In the genomic region with DNA sequence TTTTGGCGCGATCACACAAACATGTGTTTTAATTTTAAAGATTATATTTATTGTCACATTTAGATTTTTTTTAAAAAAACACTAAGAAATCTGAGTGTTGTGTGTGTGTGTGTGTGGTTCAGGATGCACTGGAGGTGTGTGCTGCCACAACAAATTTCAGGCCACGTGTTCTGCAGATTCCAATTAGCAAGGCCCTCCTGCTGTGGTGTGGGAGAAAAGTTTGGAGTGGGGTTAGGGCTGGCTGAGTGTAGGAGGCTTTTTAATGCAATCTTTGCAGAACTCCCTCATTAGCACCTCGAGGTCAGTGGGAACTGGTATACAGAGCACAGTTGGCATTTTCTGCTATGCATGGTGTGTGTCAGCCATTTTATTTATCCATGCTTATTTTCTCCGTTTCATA, we compare ENCODE assay signal across 17 cellular contexts.
"Had no signal": no experiment of that assay in that cellular context is flagged by ENCODE, and none has a peak within 500 bp of the region (broad histone marks: within the 10 kb centered on the region; RNA-seq: fewer than 3 reads in every experiment).

No MANE protein-coding gene starts in this region.

- H3K9me3 Mint-ChIP-seq: central memory CD8-positive, alpha-beta T cell had no signal

- H3K27ac Mint-ChIP-seq: activated naive CD8-positive, alpha-beta T cell; stimulated activated effector memory CD8-positive, alpha-beta T cell treated with anti-CD3 and anti-CD28 coated beads, Interleukin-12 subunit alpha, Interleukin-12 subunit beta, amount 100 ng/mL, for 72 hours had no signal

- H3K27ac ChIP-seq: brain microvascular endothelial cell, coronary artery, foreskin keratinocyte, ovary, thyroid gland had no signal

- H3K4me1 Mint-ChIP-seq: central memory CD8-positive, alpha-beta T cell; stimulated activated effector memory CD8-positive, alpha-beta T cell treated with anti-CD3 and anti-CD28 coated beads, Interleukin-12 subunit alpha, Interleukin-12 subunit beta, amount 100 ng/mL, for 72 hours had no signal

- DNase-seq: activated CD4-positive, alpha-beta T cell treated with anti-CD3 and anti-CD28 coated beads, Interleukin-2, amount 50 U/mL, for 1 hour; activated CD4-positive, CD25-positive, alpha-beta regulatory T cell; activated CD8-positive, alpha-beta memory T cell treated with anti-CD3 and anti-CD28 coated beads for 24 hours; activated gamma-delta T cell treated with Interleukin-2 at 50 U/mL for 16 hours; amniotic stem cell; brain microvascular endothelial cell; foreskin keratinocyte; glutamatergic neuron; kidney glomerular epithelial cell; mesenchymal stem cell; ovary; stimulated activated CD4-positive, alpha-beta T cell treated with anti-CD3 and anti-CD28 coated beads, Interleukin-1b, Interleukin-23, amount 100 ng/mL, for 48 hours; thyroid gland had no signal

- H3K27me3 Mint-ChIP-seq: activated naive CD8-positive, alpha-beta T cell; central memory CD8-positive, alpha-beta T cell had no signal

- H3K4me3 ChIP-seq: coronary artery, ovary, thyroid gland had no signal

- H3K27me3 ChIP-seq: brain microvascular endothelial cell, foreskin keratinocyte, ovary, thyroid gland had no signal

- H3K4me1 ChIP-seq: foreskin keratinocyte, thyroid gland had no signal

- H3K9me3 ChIP-seq: ovary, thyroid gland had no signal

- H3K36me3 ChIP-seq: brain microvascular endothelial cell, ovary, thyroid gland had no signal

- H3K4me3 Mint-ChIP-seq: activated naive CD8-positive, alpha-beta T cell; central memory CD8-positive, alpha-beta T cell; stimulated activated effector memory CD8-positive, alpha-beta T cell treated with anti-CD3 and anti-CD28 coated beads, Interleukin-12 subunit alpha, Interleukin-12 subunit beta, amount 100 ng/mL, for 72 hours had no signal

- ATAC-seq: foreskin keratinocyte; stimulated activated effector memory CD8-positive, alpha-beta T cell treated with anti-CD3 and anti-CD28 coated beads, Interleukin-12 subunit alpha, Interleukin-12 subunit beta, amount 100 ng/mL, for 72 hours had no signal

- H3K36me3 Mint-ChIP-seq: activated naive CD8-positive, alpha-beta T cell; stimulated activated effector memory CD8-positive, alpha-beta T cell treated with anti-CD3 and anti-CD28 coated beads, Interleukin-12 subunit alpha, Interleukin-12 subunit beta, amount 100 ng/mL, for 72 hours had no signal
